15 cellular contexts compared by ENCODE assay signal in genomic region chr1:173295391-173295790, GRCh38.
A peak's percentile ranks its signal among the peaks of the same experiment; 100 is the strongest.
DNase-seq lines count a peak whose midpoint lies in the region; ATAC-seq, FAIRE-seq and TF ChIP-seq lines count a peak whose summit lies in the region.
"Had no signal": no experiment of that assay in that cellular context is flagged by ENCODE, and none has a peak within 500 bp of the region (broad histone marks: within the 10 kb centered on the region; RNA-seq: fewer than 3 reads in every experiment).

No MANE protein-coding gene starts in this region.

- no peak for ATAC-seq in GM19328 (IDR thresholded peaks at IDR 0.05; ENCODE audit: unreplicated experiment)

- TF ChIP-seq CTCF in D721Med (IDR thresholded peaks at IDR 0.05; ENCODE audit: insufficient read depth, missing control alignments) (no peak), fibroblast of mammary gland (conservative IDR thresholded peaks at IDR 0.05; ENCODE audit: control insufficient read depth, insufficient read depth, low read depth, low read length) (no peak), osteoblast (IDR thresholded peaks at IDR 0.05; ENCODE audit: extremely low read depth, low read depth, low read length) (no peak), GM10266 (IDR thresholded peaks at IDR 0.05; ENCODE audit: control insufficient read depth, insufficient read depth, low read depth, missing control alignments) (no peak), glutamatergic neuron (IDR thresholded peaks at IDR 0.05; ENCODE audit: partially characterized antibody, unreplicated experiment) (no peak)

- H3K27me3 ChIP-seq in adipocyte (replicated peaks; ENCODE audit: control insufficient read depth, insufficient read depth, low read length) (no peaks in the 10 kb centered on the region), osteoblast (ENCODE audit: insufficient read depth, low read length) (no peaks in the 10 kb centered on the region)
- H3K27me3 ChIP-seq: SJSA1 had no signal

- no peaks in the 10 kb centered on the region for H4K20me1 ChIP-seq in osteoblast (ENCODE audit: insufficient read depth, low read length)

- no peak overlapping the region for H2AFZ ChIP-seq in osteoblast (ENCODE audit: low read length)

- no peaks in the 10 kb centered on the region for H3K79me2 ChIP-seq in osteoblast (ENCODE audit: insufficient read depth, low read length)

- H3K36me3 Mint-ChIP-seq in glutamatergic neuron (ENCODE audit: unreplicated experiment) = no peaks in the 10 kb centered on the region

- H3K27ac Mint-ChIP-seq in glutamatergic neuron (ENCODE audit: unreplicated experiment) = no peak overlapping the region

- no peaks in the 10 kb centered on the region for H3K9me3 ChIP-seq in adipocyte (ENCODE audit: control insufficient read depth, low read length)
- no peaks in the 10 kb centered on the region for H3K9me3 ChIP-seq in osteoblast (ENCODE audit: low read depth, low read length)
- H3K9me3 ChIP-seq: SJSA1 had no signal

- H3K4me3 ChIP-seq in adipocyte (ENCODE audit: low read length) = no peak overlapping the region
- H3K4me3 ChIP-seq in fibroblast of mammary gland (ENCODE audit: control insufficient read depth, low read depth, low read length) = no peak overlapping the region
- no peak overlapping the region for H3K4me3 ChIP-seq in osteoblast (ENCODE audit: insufficient read depth, low read length)
- H3K4me3 ChIP-seq: SJSA1 had no signal

- H3K36me3 ChIP-seq in adipocyte (ENCODE audit: control insufficient read depth, insufficient read depth, low read length, severe bottlenecking) (no peaks in the 10 kb centered on the region), osteoblast (ENCODE audit: insufficient read depth, low read length) (no peaks in the 10 kb centered on the region)
- H3K36me3 ChIP-seq: SJSA1 had no signal

- H3K9ac ChIP-seq in adipocyte (ENCODE audit: low read length) = no peak overlapping the region

- H3K27me3 Mint-ChIP-seq in glutamatergic neuron (ENCODE audit: unreplicated experiment) = no peaks in the 10 kb centered on the region

- H3K4me2 ChIP-seq in osteoblast (ENCODE audit: insufficient read depth, low read length) = no peak overlapping the region

- DNase-seq in D721Med (ENCODE audit: insufficient read length, low spot score) (no peak), adipocyte (ENCODE audit: low read depth) (peak; percentile 51), fibroblast of mammary gland (ENCODE audit: low read depth) (peak; percentile 19), osteoblast (ENCODE audit: insufficient read length, low spot score, missing footprints) (peak; percentile 49), GM10266 (ENCODE audit: extremely low spot score) (no peak), glutamatergic neuron (no peak)
- no peak for DNase-seq in stimulated activated CD4-positive, alpha-beta T cell treated with anti-CD3 and anti-CD28 coated beads, Interleukin-12 subunit alpha, Interleukin-12 subunit beta, amount 100 ng/mL, for 4 hours
- DNase-seq: COR-L47, NCI-H146, NCI-H2081 treated with DMSO at 0.1 percent for 48 hours, NCI-H510A treated with DMSO at 0.1 percent for 48 hours had no signal

- no peak overlapping the region for H3K4me3 Mint-ChIP-seq in glutamatergic neuron (ENCODE audit: unreplicated experiment)

- H3K27ac ChIP-seq in osteoblast (ENCODE audit: low read depth, low read length) = peak overlapping the region; percentile 17
- H3K27ac ChIP-seq: C4-2B, SJSA1 had no signal

- no peaks in the 10 kb centered on the region for H3K9me3 Mint-ChIP-seq in glutamatergic neuron (ENCODE audit: unreplicated experiment)

- peaks cover 5% of the 10 kb centered on the region for H3K4me1 ChIP-seq in adipocyte (ENCODE audit: control insufficient read depth, insufficient read depth, low read length)
- H3K4me1 ChIP-seq in osteoblast (ENCODE audit: insufficient read depth, low read length) = peaks cover 7% of the 10 kb centered on the region
- H3K4me1 ChIP-seq: SJSA1 had no signal

- peak; percentile 48 for FAIRE-seq in D721Med (lab: Jason Lieb, UNC)
- FAIRE-seq: H1 had no signal

- H3K4me1 Mint-ChIP-seq in glutamatergic neuron (ENCODE audit: low read depth, unreplicated experiment) = no peaks in the 10 kb centered on the region

Comparison
In these comparisons a context has a peak if more than half of its experiments do, and no peak if none do; other contexts are left out.
1. DNase-seq: peak in adipocyte (single experiment), fibroblast of mammary gland (single experiment) and osteoblast (single experiment); none in D721Med (single experiment), GM10266 (single experiment), glutamatergic neuron (single experiment) and stimulated activated CD4-positive, alpha-beta T cell treated with anti-CD3 and anti-CD28 coated beads, Interleukin-12 subunit alpha, Interleukin-12 subunit beta, amount 100 ng/mL, for 4 hours (single experiment).